ENCODE assay signal across 9 cellular contexts in genomic region chr19:42440357-42441046, GRCh38. TPM values are rescaled to one million over a fixed set of nuclear protein-coding genes. Genes with fewer than 3 reads are reported as not detected.
DNase-seq lines count a peak whose midpoint lies in the region; ATAC-seq and TF ChIP-seq lines count a peak whose summit lies in the region.
"Had no signal": no experiment of that assay in that cellular context is flagged by ENCODE, and none has a peak within 500 bp of the region (broad histone marks: within the 10 kb centered on the region; RNA-seq: fewer than 3 reads in every experiment).

No MANE protein-coding gene starts in this region.

- H3K36me3 ChIP-seq in parathyroid adenoma (ENCODE audit: control insufficient read depth, insufficient read depth, low read length) (no peaks in the 10 kb centered on the region), upper lobe of right lung (no peaks in the 10 kb centered on the region)

- intact Hi-C loops in upper lobe of right lung (cut with DNase I): no loop called here

- no peak overlapping the region for H3K4me2 ChIP-seq in parathyroid adenoma (ENCODE audit: low read length)

- H3K9ac ChIP-seq in parathyroid adenoma: no peak overlapping the region

- H2AFZ ChIP-seq in parathyroid adenoma: no peak overlapping the region

- H3K27ac ChIP-seq in RWPE1 (no peak overlapping the region), parathyroid adenoma (no peak overlapping the region), upper lobe of right lung (peak overlapping the region; percentile 74)

- DNase-seq in COLO829 (ENCODE audit: low spot score): peak; percentile 82
- peak; percentile 74 for DNase-seq in HK-2 (ENCODE audit: unreplicated experiment)
- peak; percentile 55 for DNase-seq in RWPE1 (ENCODE audit: low spot score)
- DNase-seq in activated T-helper 9 cell treated with anti-CD3 and anti-CD28 coated beads, Interleukin-2, amount 50 U/mL, for 16 hours (ENCODE audit: low read depth): peak; percentile 72
- DNase-seq in foreskin melanocyte: peak; percentile 65
- peak; percentile 91 for DNase-seq in upper lobe of right lung

- ATAC-seq in upper lobe of right lung (peak; percentile 73), HG03521 (IDR thresholded peaks at IDR 0.05; ENCODE audit: unreplicated experiment) (no peak)

- H3K79me2 ChIP-seq in parathyroid adenoma: no peaks in the 10 kb centered on the region

- H3K9me3 ChIP-seq in parathyroid adenoma (ENCODE audit: control insufficient read depth, low read length) (no peaks in the 10 kb centered on the region), upper lobe of right lung (no peaks in the 10 kb centered on the region)

- peak; percentile 83 for TF ChIP-seq CTCF in RWPE1 (conservative IDR thresholded peaks at IDR 0.05; ENCODE audit: low read depth)
- TF ChIP-seq CTCF in parathyroid adenoma (IDR thresholded peaks at IDR 0.05): peak; percentile 93
- peak; percentile 98 for TF ChIP-seq CTCF in upper lobe of right lung (IDR thresholded peaks at IDR 0.05)

- CTCF ChIA-PET in RWPE1 (lab: Yijun Ruan, JAX): interaction anchor here (0.6 to 1.7 kb wide), 11 partner anchors 10 to 875 kb away, joined by 3 to 12 read pairs (median 4); no protein-coding TSS in a partner anchor

- no peaks in the 10 kb centered on the region for H3K27me3 ChIP-seq in parathyroid adenoma (ENCODE audit: control insufficient read depth, insufficient read depth, low read length)
- H3K27me3 ChIP-seq in upper lobe of right lung: no peaks in the 10 kb centered on the region

- no peak overlapping the region for H3K4me3 ChIP-seq in parathyroid adenoma (ENCODE audit: low read depth, low read length)
- H3K4me3 ChIP-seq in upper lobe of right lung: peak overlapping the region; percentile 43

- H3K4me1 ChIP-seq in parathyroid adenoma (no peaks in the 10 kb centered on the region), upper lobe of right lung (peaks cover 19% of the 10 kb centered on the region)

- POLR2A ChIA-PET in RWPE1 (lab: Yijun Ruan, JAX; ENCODE audit: low non-redundant PET): no interaction called here

RNA-seq across cellular contexts. Expression of gene CXCL17, which starts 2.2 kb away (rescaled TPM):
- total RNA-seq in upper lobe of right lung: 150 TPM
- total RNA-seq: activated CD8-positive, alpha-beta memory T cell treated with anti-CD3 and anti-CD28 coated beads for 36 hours had no signal

RNA-seq across cellular contexts. Expression of gene LIPE, which starts 13.3 kb away (rescaled TPM):
- total RNA-seq in upper lobe of right lung: 3.9 TPM

RNA-seq across cellular contexts. Expression of gene CNFN, which starts 50.4 kb away (rescaled TPM):
- 0.87 TPM for total RNA-seq in upper lobe of right lung
- total RNA-seq: activated CD8-positive, alpha-beta memory T cell treated with anti-CD3 and anti-CD28 coated beads for 36 hours had no signal
